19 cellular contexts compared by ENCODE assay signal in the genomic region with DNA sequence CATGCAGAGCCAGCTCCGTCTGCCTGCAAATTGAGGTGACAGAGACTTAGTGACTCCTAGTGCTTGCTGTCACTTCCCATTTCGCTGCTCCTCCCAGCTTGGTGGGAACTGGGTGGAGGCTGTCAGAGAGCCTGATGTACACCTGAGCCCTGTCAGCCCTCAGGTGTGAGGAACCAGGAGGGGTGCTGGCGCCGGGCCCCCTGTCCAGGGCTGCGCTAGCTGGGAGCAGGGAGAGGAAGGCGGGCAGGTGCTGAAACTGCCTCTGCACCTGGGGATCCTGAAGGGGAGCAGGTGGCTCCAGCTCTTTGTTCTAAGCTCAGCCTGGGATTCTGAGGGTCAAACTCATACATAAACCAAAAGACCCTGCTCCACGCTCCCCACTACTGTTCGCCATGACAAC. TPM values are rescaled to one million over a fixed set of nuclear protein-coding genes. Genes with fewer than 3 reads are reported as not detected.
DNase-seq lines count a peak whose midpoint lies in the region; ATAC-seq, FAIRE-seq and TF ChIP-seq lines count a peak whose summit lies in the region.
"Had no signal": no experiment of that assay in that cellular context is flagged by ENCODE, and none has a peak within 500 bp of the region (broad histone marks: within the 10 kb centered on the region; RNA-seq: fewer than 3 reads in every experiment).

No MANE protein-coding gene starts in this region.

- H3K9me3 ChIP-seq in kidney (ENCODE audit: control insufficient read depth in 1 of 2, low read length in 2 of 2), result no peaks in the 10 kb centered on the region
- H3K9me3 ChIP-seq: BLaER1 had no signal

- ATAC-seq in GM21717 (IDR thresholded peaks at IDR 0.05; ENCODE audit: unreplicated experiment) (no peak), GM21723 (IDR thresholded peaks at IDR 0.05; ENCODE audit: unreplicated experiment) (no peak)

- H3K9ac ChIP-seq in kidney (ENCODE audit: low read length in 2 of 2), result no peak overlapping the region
- H3K9ac ChIP-seq: BLaER1, GM23248 had no signal

- DNase-seq in NCI-H1105 treated with DMSO at 0.1 percent for 48 hours (lab: John Stamatoyannopoulos, UW) (peak; percentile 50), NCI-H146 treated with DMSO at 0.1 percent for 48 hours (lab: John Stamatoyannopoulos, UW; ENCODE audit: unreplicated experiment) (peak; percentile 29), NCI-H69 (lab: John Stamatoyannopoulos, UW) (peak; percentile 59), kidney (peak; percentile 48), NCI-H2029 (lab: John Stamatoyannopoulos, UW) (no peak), nucleus accumbens (lab: John Stamatoyannopoulos, UW) (no peak)
- DNase-seq: CD4-positive, alpha-beta memory T cell; DMS153; DMS79; GDM1; GM23248; HCEC 1CT had no signal

- no peak overlapping the region for H3K4me3 ChIP-seq in kidney (ENCODE audit: low read length in 2 of 2)
- H3K4me3 ChIP-seq: BLaER1, GM23248 had no signal

- intact Hi-C loops in kidney (cut with DNase I), result no loop called here

- no peak for FAIRE-seq in kidney (lab: Jason Lieb, UNC)
- FAIRE-seq: A204.1, GM12892 had no signal

- H3K4me1 ChIP-seq in kidney (ENCODE audit: control insufficient read depth in 1 of 2, insufficient read depth in 1 of 2, low read depth in 1 of 2, low read length in 2 of 2), result peaks cover 1 to 3% of the 10 kb centered on the region in 2 donors
- H3K4me1 ChIP-seq: BLaER1 had no signal

- no peak overlapping the region for H3K27ac ChIP-seq in kidney (ENCODE audit: low read depth in 2 of 2, low read length in 2 of 2)
- H3K27ac ChIP-seq: BLaER1, GM23248, HL-60 had no signal

- H3K36me3 ChIP-seq in kidney (ENCODE audit: control insufficient read depth in 1 of 2, insufficient read depth in 2 of 2, low read length in 2 of 2), result no peaks in the 10 kb centered on the region
- H3K36me3 ChIP-seq: BLaER1 had no signal

- no peak for TF ChIP-seq CTCF in kidney (IDR thresholded peaks at IDR 0.05; ENCODE audit: borderline replicate concordance, extremely low read depth, insufficient read depth)

RNA-seq across cellular contexts. Expression of gene WSCD1, which starts 10.8 kb away (rescaled TPM):
- 14.5 TPM for total RNA-seq in kidney
- 5.4 TPM for polyA plus RNA-seq in kidney (ENCODE audit: insufficient read depth, low read depth, low replicate concordance)
- polyA plus RNA-seq: CD14-positive monocyte; CD4-positive, alpha-beta memory T cell; GM23248 had no signal

Comparison
In these comparisons a context has a peak if more than half of its experiments do, and no peak if none do; other contexts are left out.
1. DNase-seq: peak in NCI-H1105 treated with DMSO at 0.1 percent for 48 hours (single experiment), NCI-H146 treated with DMSO at 0.1 percent for 48 hours (single experiment), NCI-H69 (single experiment) and kidney (single experiment); none in NCI-H2029 (single experiment) and nucleus accumbens (0 of 56).